In genomic region chr9:110148384-110148783, GRCh38 we compare ENCODE assay signal across 9 cellular contexts. TPM values are rescaled to one million over a fixed set of nuclear protein-coding genes. Genes with fewer than 3 reads are reported as not detected.
DNase-seq lines count a peak whose midpoint lies in the region; ATAC-seq and TF ChIP-seq lines count a peak whose summit lies in the region.
"Had no signal": no experiment of that assay in that cellular context is flagged by ENCODE, and none has a peak within 500 bp of the region (broad histone marks: within the 10 kb centered on the region; RNA-seq: fewer than 3 reads in every experiment).

No MANE protein-coding gene starts in this region.

- peak overlapping the region; percentile 72 for H3K4me3 Mint-ChIP-seq in activated naive CD8-positive, alpha-beta T cell treated with anti-CD3 and anti-CD28 coated beads, Interleukin-2, amount 50 U/mL, for 24 hours

- H3K9me3 Mint-ChIP-seq in activated naive CD8-positive, alpha-beta T cell treated with anti-CD3 and anti-CD28 coated beads, Interleukin-2, amount 50 U/mL, for 24 hours = no peaks in the 10 kb centered on the region

- ATAC-seq in GM21390 (IDR thresholded peaks at IDR 0.05; ENCODE audit: unreplicated experiment) = peak; percentile 76
- peak; percentile 90 for ATAC-seq in activated naive CD8-positive, alpha-beta T cell treated with anti-CD3 and anti-CD28 coated beads, Interleukin-2, amount 50 U/mL, for 24 hours
- peak in 1 of 2 donors; percentile 33 for ATAC-seq in gastrocnemius medialis
- ATAC-seq: HCT116 had no signal

- peak overlapping the region; percentile 82 for H3K27ac Mint-ChIP-seq in activated naive CD8-positive, alpha-beta T cell treated with anti-CD3 and anti-CD28 coated beads, Interleukin-2, amount 50 U/mL, for 24 hours

- no peaks in the 10 kb centered on the region for H3K27me3 Mint-ChIP-seq in activated naive CD8-positive, alpha-beta T cell treated with anti-CD3 and anti-CD28 coated beads, Interleukin-2, amount 50 U/mL, for 24 hours

- TF ChIP-seq POLR2A in gastrocnemius medialis (IDR thresholded peaks at IDR 0.05) = no peak

- H3K4me1 ChIP-seq in KMS-11 (ENCODE audit: low read depth, poor library complexity, severe bottlenecking) (peaks cover 98% of the 10 kb centered on the region), gastrocnemius medialis (peaks cover 12 to 20% of the 10 kb centered on the region in 2 donors)

- peaks cover 64% of the 10 kb centered on the region for H3K4me1 Mint-ChIP-seq in activated naive CD8-positive, alpha-beta T cell treated with anti-CD3 and anti-CD28 coated beads, Interleukin-2, amount 50 U/mL, for 24 hours

- H2AFZ ChIP-seq in KMS-11 (ENCODE audit: low read depth) = no peak overlapping the region

- H4K20me1 ChIP-seq in KMS-11 (ENCODE audit: insufficient read depth) = no peaks in the 10 kb centered on the region

- H3K9ac ChIP-seq in KMS-11 = peak overlapping the region; percentile 30; the same call in 1 of the 2 replicates

- DNase-seq in GM06990 (ENCODE audit: extremely low read depth, insufficient read length) = peak; percentile 67
- peak; percentile 56 for DNase-seq in activated naive CD8-positive, alpha-beta T cell treated with anti-CD3 and anti-CD28 coated beads, Interleukin-2, amount 50 U/mL, for 24 hours
- no peak for DNase-seq in gastrocnemius medialis
- DNase-seq in HUDEP-2 (lab: John Stamatoyannopoulos, UW; ENCODE audit: unreplicated experiment in 76 of 76) = no peak
- no peak for DNase-seq in DMS 273 (lab: John Stamatoyannopoulos, UW; ENCODE audit: unreplicated experiment)
- no peak for DNase-seq in amniotic stem cell (lab: John Stamatoyannopoulos, UW)

- H3K27me3 ChIP-seq in GM06990 (replicated peaks; ENCODE audit: control insufficient read depth, insufficient read depth, low read length) = no peaks in the 10 kb centered on the region
- no peaks in the 10 kb centered on the region for H3K27me3 ChIP-seq in KMS-11 (ENCODE audit: insufficient read depth, low read depth)
- no peaks in the 10 kb centered on the region for H3K27me3 ChIP-seq in gastrocnemius medialis

- H3K36me3 ChIP-seq in GM06990 (ENCODE audit: control insufficient read depth, insufficient read depth, low read length) = peaks cover 6% of the 10 kb centered on the region; the same call in 1 of the 2 replicates
- H3K36me3 ChIP-seq in KMS-11 (ENCODE audit: insufficient read depth) = no peaks in the 10 kb centered on the region
- H3K36me3 ChIP-seq in gastrocnemius medialis = no peaks in the 10 kb centered on the region

- peak overlapping the region; percentile 88 for H3K4me2 ChIP-seq in KMS-11

- no peak for TF ChIP-seq CTCF in GM06990 (IDR thresholded peaks at IDR 0.05; ENCODE audit: insufficient read depth, low read length, poor library complexity, severe bottlenecking)
- no peak for TF ChIP-seq CTCF in KMS-11 (conservative IDR thresholded peaks at IDR 0.05; ENCODE audit: low read depth, low read length)
- TF ChIP-seq CTCF in gastrocnemius medialis (IDR thresholded peaks at IDR 0.05 in 4 of 5, conservative IDR thresholded peaks at IDR 0.05 in 1 of 5) = no peak

- H3K9me3 ChIP-seq in gastrocnemius medialis = no peaks in the 10 kb centered on the region

- intact Hi-C loops in gastrocnemius medialis (cut with DNase I; ENCODE audit: low total_unique reads) = no loop called here

- peaks cover 9% of the 10 kb centered on the region for H3K36me3 Mint-ChIP-seq in activated naive CD8-positive, alpha-beta T cell treated with anti-CD3 and anti-CD28 coated beads, Interleukin-2, amount 50 U/mL, for 24 hours (ENCODE audit: low read depth)

- peak overlapping the region; percentile 64 for H3K4me3 ChIP-seq in GM06990 (replicated peaks; ENCODE audit: low read depth, low read length)
- no peak overlapping the region for H3K4me3 ChIP-seq in KMS-11 (IDR thresholded peaks at IDR 0.05; ENCODE audit: insufficient read depth, low read depth, low read length)
- H3K4me3 ChIP-seq in gastrocnemius medialis = no peak overlapping the region

- peaks cover 96% of the 10 kb centered on the region for H3K79me2 ChIP-seq in KMS-11 (ENCODE audit: insufficient read depth, low read depth)

- in situ Hi-C loops in gastrocnemius medialis (cut with MboI; ENCODE audit: low sequenced_read_pairs in 4 of 4) = loop anchor here in 1 of 4 donors (10.0 kb wide), 1 partner anchor 244 kb away; no protein-coding TSS in a partner anchor

- H3K27ac ChIP-seq in KMS-11 (peak overlapping the region; percentile 67), gastrocnemius medialis (peak overlapping the region; percentile 20 to 60 (median 44))

RNA-seq across cellular contexts. Expression of gene C9orf152, which starts 59.6 kb away (rescaled TPM):
- not detected for total RNA-seq in gastrocnemius medialis

Comparison
In these comparisons a context has a peak if more than half of its experiments do, and no peak if none do; other contexts are left out.
1. DNase-seq: peak in GM06990 (single experiment) and activated naive CD8-positive, alpha-beta T cell treated with anti-CD3 and anti-CD28 coated beads, Interleukin-2, amount 50 U/mL, for 24 hours (single experiment); none in gastrocnemius medialis (0 of 2), HUDEP-2 (0 of 76), DMS 273 (single experiment) and amniotic stem cell (single experiment).